In genomic region chr17:72126575-72127486, GRCh38 we compare ENCODE assay signal across 10 cellular contexts. TPM values are rescaled to one million over a fixed set of nuclear protein-coding genes. Genes with fewer than 3 reads are reported as not detected.
DNase-seq lines count a peak whose midpoint lies in the region; ATAC-seq and TF ChIP-seq lines count a peak whose summit lies in the region.
"Had no signal": no experiment of that assay in that cellular context is flagged by ENCODE, and none has a peak within 500 bp of the region (broad histone marks: within the 10 kb centered on the region; RNA-seq: fewer than 3 reads in every experiment).

No MANE protein-coding gene starts in this region.

- H3K4me3 ChIP-seq in epithelial cell of proximal tubule (ENCODE audit: low read depth, low read length) (no peak overlapping the region), neural progenitor cell (no peak overlapping the region)

- H3K36me3 Mint-ChIP-seq in Calu3 (ENCODE audit: insufficient read depth, unreplicated experiment) = peaks cover 60% of the 10 kb centered on the region
- H3K36me3 Mint-ChIP-seq in neural progenitor cell = peaks cover 10% of the 10 kb centered on the region

- H3K4me1 Mint-ChIP-seq in Calu3 (ENCODE audit: low read depth, unreplicated experiment) = peaks cover 35% of the 10 kb centered on the region
- peaks cover 53% of the 10 kb centered on the region for H3K4me1 Mint-ChIP-seq in neural progenitor cell

- H4K20me1 ChIP-seq in neural progenitor cell (ENCODE audit: low read depth) = peaks cover 21% of the 10 kb centered on the region

- no peak for ATAC-seq in GM18870 (IDR thresholded peaks at IDR 0.05; ENCODE audit: unreplicated experiment)

- peaks cover 44% of the 10 kb centered on the region for H3K4me1 ChIP-seq in neural progenitor cell

- DNase-seq in Calu3 (peak; percentile 61), NCI-H446 (lab: John Stamatoyannopoulos, UW) (peak; percentile 48 to 79), epithelial cell of proximal tubule (ENCODE audit: low read depth) (peak; percentile 52), neural progenitor cell (ENCODE audit: low spot score) (no peak), NCI-H2107 (lab: John Stamatoyannopoulos, UW) (no peak), HK-2 (ENCODE audit: unreplicated experiment) (no peak), NCI-H774 (lab: John Stamatoyannopoulos, UW) (no peak)
- DNase-seq: activated CD4-positive, alpha-beta T cell treated with anti-CD3 and anti-CD28 coated beads, Interleukin-2, amount 50 U/mL, for 48 hours; NCI-H510A treated with DMSO at 0.1 percent for 48 hours had no signal

- CTCF ChIA-PET in Calu3 (lab: Charles Lee) = interaction anchor here (0.7 to 1.0 kb wide), 2 partner anchors 10 to 488 kb away, joined by 4 to 7 read pairs; no protein-coding TSS in a partner anchor

- no peak overlapping the region for H3K9ac ChIP-seq in neural progenitor cell

- peak overlapping the region; percentile 45 for H3K4me2 ChIP-seq in neural progenitor cell

- peaks cover 22% of the 10 kb centered on the region for H3F3A ChIP-seq in neural progenitor cell (ENCODE audit: low read depth)

- intact Hi-C loops in Calu3 (cut with micrococcal nuclease; ENCODE audit: unreplicated experiment) = loop anchor here (1.0 to 5.0 kb wide), 8 partner anchors 212 to 590 kb away; no protein-coding TSS in a partner anchor

- H3K9me3 Mint-ChIP-seq in Calu3 (ENCODE audit: low read depth, unreplicated experiment) (no peaks in the 10 kb centered on the region), neural progenitor cell (peaks cover 3% of the 10 kb centered on the region)

- H3K27ac Mint-ChIP-seq in Calu3 (ENCODE audit: unreplicated experiment) (peak overlapping the region; percentile 64), neural progenitor cell (peak overlapping the region; percentile 26)

- no peak overlapping the region for H2AFZ ChIP-seq in neural progenitor cell (replicated peaks)

- peak overlapping the region; percentile 90 for H3K4me3 Mint-ChIP-seq in Calu3 (ENCODE audit: low read depth, unreplicated experiment)
- no peak overlapping the region for H3K4me3 Mint-ChIP-seq in neural progenitor cell

- no peaks in the 10 kb centered on the region for H3K9me3 ChIP-seq in neural progenitor cell (ENCODE audit: low read depth)

- H3K36me3 ChIP-seq in neural progenitor cell = peaks cover 9% of the 10 kb centered on the region

- H3K79me2 ChIP-seq in neural progenitor cell (ENCODE audit: low read depth) = peaks cover 27% of the 10 kb centered on the region

- peaks cover 28% of the 10 kb centered on the region for H3K27me3 Mint-ChIP-seq in Calu3 (ENCODE audit: unreplicated experiment)
- H3K27me3 Mint-ChIP-seq in neural progenitor cell (ENCODE audit: insufficient read depth, low read depth) = peaks cover 9% of the 10 kb centered on the region

- H3K27me3 ChIP-seq in neural progenitor cell = no peaks in the 10 kb centered on the region

- H3K27ac ChIP-seq in neural progenitor cell = peak overlapping the region; percentile 4

- BruUV-seq in Calu3 (replicated peaks; lab: Mats Ljungman, UMichigan) = TSS peak; percentile 62

- TF ChIP-seq CTCF in Calu3 (IDR thresholded peaks at IDR 0.05; ENCODE audit: unreplicated experiment) (no peak), epithelial cell of proximal tubule (conservative IDR thresholded peaks at IDR 0.05; ENCODE audit: low read depth, low read length) (peak; percentile 10), neural progenitor cell (IDR thresholded peaks at IDR 0.05) (no peak)

RNA-seq across cellular contexts. Expression of gene SOX9, which starts 6.0 kb away (rescaled TPM):
- 173 and 210 TPM in 2 replicates for total RNA-seq in Calu3 (2022)
- 23.8 and 26.5 TPM in 2 replicates for total RNA-seq in epithelial cell of proximal tubule
- total RNA-seq in neural progenitor cell (ENCODE audit: low replicate concordance) = 10.6 and 12.7 TPM in 2 replicates

Comparison
In these comparisons a context has a peak if more than half of its experiments do, and no peak if none do; other contexts are left out.
1. DNase-seq: peak in Calu3 (single experiment), NCI-H446 (2 of 2) and epithelial cell of proximal tubule (single experiment); none in neural progenitor cell (single experiment), NCI-H2107 (single experiment), HK-2 (single experiment) and NCI-H774 (single experiment).